ENCODE assay signal across 1 cellular context in genomic region chr7:12805518-12805928, GRCh38.
TF ChIP-seq lines count a peak whose summit lies in the region.

No MANE protein-coding gene starts in this region.

TF ChIP-seq in K562, 482 proteins besides CTCF, POLR2A, EP300 and RAD21 (continued from another document):
- TF ChIP-seq ZNF518B (CRISPR knock-in tag; IDR thresholded peaks at IDR 0.05) (no peak), KDM2B (CRISPR knock-in tag; IDR thresholded peaks at IDR 0.05) (no peak), RAD51 (IDR thresholded peaks at IDR 0.05; ENCODE audit: borderline replicate concordance, low read depth) (no peak), PTRF (tag; IDR thresholded peaks at IDR 0.05) (0 out of 2 replicates have a peak, but pooled peaks have one; percentile 40), TCF3 (CRISPR knock-in tag; IDR thresholded peaks at IDR 0.05) (peak; percentile 6; the same call in 1 of the 2 replicates), HNRNPUL1 (IDR thresholded peaks at IDR 0.05; ENCODE audit: low read length) (no peak), ZNF445 (CRISPR knock-in tag; IDR thresholded peaks at IDR 0.05; ENCODE audit: low read depth) (no peak), FOXP4 (CRISPR knock-in tag; IDR thresholded peaks at IDR 0.05; ENCODE audit: borderline replicate concordance) (no peak), BACH1 (tag; IDR thresholded peaks at IDR 0.05) (0 out of 2 replicates have a peak, but pooled peaks have one; percentile 19), PTBP1 (IDR thresholded peaks at IDR 0.05; ENCODE audit: low read depth, low read length) (no peak), NR2C1 (IDR thresholded peaks at IDR 0.05) (peak; percentile 34; the same call in 1 of the 2 replicates), NR2C1 (tag; IDR thresholded peaks at IDR 0.05) (peak; percentile 65)
